Comparison of ENCODE assay signal across 19 cellular contexts in genomic region chr15:93980149-93980911, GRCh38.
DNase-seq lines count a peak whose midpoint lies in the region; ATAC-seq and TF ChIP-seq lines count a peak whose summit lies in the region.
"Had no signal": no experiment of that assay in that cellular context is flagged by ENCODE, and none has a peak within 500 bp of the region (broad histone marks: within the 10 kb centered on the region; RNA-seq: fewer than 3 reads in every experiment).

No MANE protein-coding gene starts in this region.

- H3K4me2 ChIP-seq in DND-41 (ENCODE audit: insufficient read depth, low read length), result no peak overlapping the region

- no peaks in the 10 kb centered on the region for H4K20me1 ChIP-seq in DND-41 (ENCODE audit: insufficient read depth, low read length)

- no peaks in the 10 kb centered on the region for H3K36me3 Mint-ChIP-seq in stimulated activated effector memory CD8-positive, alpha-beta T cell treated with anti-CD3 and anti-CD28 coated beads, Interleukin-12 subunit alpha, Interleukin-12 subunit beta, amount 100 ng/mL, for 72 hours
- H3K36me3 Mint-ChIP-seq: activated naive CD8-positive, alpha-beta T cell treated with anti-CD3 and anti-CD28 coated beads for 36 hours had no signal

- DNase-seq in DND-41 (peak; percentile 31), NCI-H2227 (lab: John Stamatoyannopoulos, UW; ENCODE audit: unreplicated experiment) (peak; percentile 31), left ventricle myocardium superior (peak; percentile 59), iPS-NIHi11 (ENCODE audit: low spot score) (no peak), suprapubic skin (ENCODE audit: low spot score in 2 of 2) (no peak)
- no peak for DNase-seq in stimulated activated effector memory CD8-positive, alpha-beta T cell treated with anti-CD3 and anti-CD28 coated beads, Interleukin-12 subunit alpha, Interleukin-12 subunit beta, amount 100 ng/mL, for 72 hours (ENCODE audit: low spot score in 2 of 2)
- DNase-seq: activated CD4-positive, alpha-beta T cell treated with anti-CD3 and anti-CD28 coated beads, Interleukin-2, amount 50 U/mL, for 4 hours; activated CD8-positive, alpha-beta memory T cell treated with anti-CD3 and anti-CD28 coated beads, Interleukin-2, amount 50 U/mL, for 48 hours; activated naive CD8-positive, alpha-beta T cell treated with anti-CD3 and anti-CD28 coated beads for 36 hours; AML-193; cerebellar nuclear complex; COR-L47; foreskin keratinocyte; GM23248; NCI-H1930; RPMI8226 had no signal

- no peaks in the 10 kb centered on the region for H3K4me1 Mint-ChIP-seq in stimulated activated effector memory CD8-positive, alpha-beta T cell treated with anti-CD3 and anti-CD28 coated beads, Interleukin-12 subunit alpha, Interleukin-12 subunit beta, amount 100 ng/mL, for 72 hours
- H3K4me1 Mint-ChIP-seq: activated naive CD8-positive, alpha-beta T cell treated with anti-CD3 and anti-CD28 coated beads for 36 hours had no signal

- no peak overlapping the region for H3K9ac ChIP-seq in DND-41 (ENCODE audit: low read depth, low read length)
- H3K9ac ChIP-seq: GM23248 had no signal

- H3K4me3 ChIP-seq in DND-41 (ENCODE audit: low read depth in 1 of 2, low read length in 2 of 2), result no peak overlapping the region
- H3K4me3 ChIP-seq in suprapubic skin, result no peak overlapping the region
- H3K4me3 ChIP-seq: GM23248, lung had no signal

- no peak overlapping the region for H3K4me3 Mint-ChIP-seq in stimulated activated effector memory CD8-positive, alpha-beta T cell treated with anti-CD3 and anti-CD28 coated beads, Interleukin-12 subunit alpha, Interleukin-12 subunit beta, amount 100 ng/mL, for 72 hours
- H3K4me3 Mint-ChIP-seq: activated naive CD8-positive, alpha-beta T cell treated with anti-CD3 and anti-CD28 coated beads for 36 hours had no signal

- no peak overlapping the region for H3K27ac Mint-ChIP-seq in stimulated activated effector memory CD8-positive, alpha-beta T cell treated with anti-CD3 and anti-CD28 coated beads, Interleukin-12 subunit alpha, Interleukin-12 subunit beta, amount 100 ng/mL, for 72 hours
- H3K27ac Mint-ChIP-seq: activated naive CD8-positive, alpha-beta T cell treated with anti-CD3 and anti-CD28 coated beads for 36 hours had no signal

- peak overlapping the region; percentile 2 for H2AFZ ChIP-seq in DND-41 (ENCODE audit: low read depth, low read length)
- H2AFZ ChIP-seq: GM23248 had no signal

- WGBS in suprapubic skin, result 58% methylated on average over 4 of the region's 4 CpGs

- no peak for TF ChIP-seq POLR2A in suprapubic skin (IDR thresholded peaks at IDR 0.05)

- TF ChIP-seq CTCF in DND-41 (IDR thresholded peaks at IDR 0.05; ENCODE audit: borderline replicate concordance, extremely low read depth, low read length, poor library complexity, severe bottlenecking) (no peak), suprapubic skin (IDR thresholded peaks at IDR 0.05) (no peak)

- intact Hi-C loops in left ventricle myocardium superior (cut with micrococcal nuclease), result no loop called here

- no peaks in the 10 kb centered on the region for H3K79me2 ChIP-seq in DND-41 (ENCODE audit: insufficient read depth, low read length)

- no peaks in the 10 kb centered on the region for H3K9me3 Mint-ChIP-seq in stimulated activated effector memory CD8-positive, alpha-beta T cell treated with anti-CD3 and anti-CD28 coated beads, Interleukin-12 subunit alpha, Interleukin-12 subunit beta, amount 100 ng/mL, for 72 hours
- H3K9me3 Mint-ChIP-seq: activated naive CD8-positive, alpha-beta T cell treated with anti-CD3 and anti-CD28 coated beads for 36 hours had no signal

- H3K36me3 ChIP-seq in DND-41 (ENCODE audit: insufficient read depth, low read length), result no peaks in the 10 kb centered on the region
- H3K36me3 ChIP-seq in suprapubic skin, result no peaks in the 10 kb centered on the region

- ATAC-seq in DND-41 (ENCODE audit: insufficient read depth, low read depth) (no peak), left ventricle myocardium superior (peak; percentile 84), HG03025 (IDR thresholded peaks at IDR 0.05; ENCODE audit: low FRiP score, unreplicated experiment) (no peak)
- peak; percentile 31 for ATAC-seq in stimulated activated effector memory CD8-positive, alpha-beta T cell treated with anti-CD3 and anti-CD28 coated beads, Interleukin-12 subunit alpha, Interleukin-12 subunit beta, amount 100 ng/mL, for 72 hours
- ATAC-seq: foreskin keratinocyte had no signal

- H3K9me3 ChIP-seq in DND-41 (ENCODE audit: insufficient read depth, low read length, severe bottlenecking) (peaks cover 8% of the 10 kb centered on the region), suprapubic skin (no peaks in the 10 kb centered on the region)

- H3K27me3 ChIP-seq in DND-41 (ENCODE audit: insufficient read depth, low read length, poor library complexity) (no peaks in the 10 kb centered on the region), suprapubic skin (no peaks in the 10 kb centered on the region)

- H3K27ac ChIP-seq in DND-41 (ENCODE audit: low read length) (peak overlapping the region; percentile 68), suprapubic skin (no peak overlapping the region)
- H3K27ac ChIP-seq: epithelial cell of prostate, foreskin keratinocyte, GM23248 had no signal

- no peak for TF ChIP-seq EP300 in suprapubic skin (IDR thresholded peaks at IDR 0.05)

- peaks cover 60% of the 10 kb centered on the region for H3K4me1 ChIP-seq in DND-41 (ENCODE audit: insufficient read depth, low read length)
- H3K4me1 ChIP-seq in suprapubic skin, result peaks cover 14% of the 10 kb centered on the region
- H3K4me1 ChIP-seq: foreskin keratinocyte had no signal

Comparison
In these comparisons a context has a peak if more than half of its experiments do, and no peak if none do; other contexts are left out.
1. ATAC-seq: peak in left ventricle myocardium superior (single experiment) and stimulated activated effector memory CD8-positive, alpha-beta T cell treated with anti-CD3 and anti-CD28 coated beads, Interleukin-12 subunit alpha, Interleukin-12 subunit beta, amount 100 ng/mL, for 72 hours (single experiment); none in DND-41 (single experiment) and HG03025 (single experiment).
2. DNase-seq: peak in DND-41 (single experiment), NCI-H2227 (single experiment) and left ventricle myocardium superior (single experiment); none in stimulated activated effector memory CD8-positive, alpha-beta T cell treated with anti-CD3 and anti-CD28 coated beads, Interleukin-12 subunit alpha, Interleukin-12 subunit beta, amount 100 ng/mL, for 72 hours (0 of 2), iPS-NIHi11 (single experiment) and suprapubic skin (0 of 2).